ENCODE assay signal across 12 cellular contexts in genomic region chr18:48777737-48778111, GRCh38.
DNase-seq lines count a peak whose midpoint lies in the region; ATAC-seq, FAIRE-seq and TF ChIP-seq lines count a peak whose summit lies in the region.
"Had no signal": no experiment of that assay in that cellular context is flagged by ENCODE, and none has a peak within 500 bp of the region (broad histone marks: within the 10 kb centered on the region; RNA-seq: fewer than 3 reads in every experiment).

No MANE protein-coding gene starts in this region.

- TF ChIP-seq POLR2A in breast epithelium (IDR thresholded peaks at IDR 0.05): no peak
- TF ChIP-seq POLR2A in HepG2 (IDR thresholded peaks at IDR 0.05; ENCODE audit: insufficient read depth in 1 of 2, low read depth in 2 of 2, low read length in 2 of 2): no peak
- TF ChIP-seq POLR2A in H54 (IDR thresholded peaks at IDR 0.05; ENCODE audit: low read depth, low read length): no peak

- no peak overlapping the region for H2AFZ ChIP-seq in HepG2 (ENCODE audit: low read length)

- no peak overlapping the region for H3K4me3 Mint-ChIP-seq in MCF 10A (ENCODE audit: unreplicated experiment)
- H3K4me3 Mint-ChIP-seq: activated CD8-positive, alpha-beta memory T cell treated with anti-CD3 and anti-CD28 coated beads, Interleukin-2, amount 10 ng/mL, durations not matched to agents 7 days and 5 days; activated naive CD8-positive, alpha-beta T cell had no signal

- 0 out of 2 replicates have a peak overlapping the region, but pooled peaks have one; percentile 29 for H3K4me2 ChIP-seq in HepG2 (ENCODE audit: low read depth, low read length)

- peaks cover 12% of the 10 kb centered on the region for H3K36me3 Mint-ChIP-seq in MCF 10A (ENCODE audit: insufficient read depth, unreplicated experiment)
- H3K36me3 Mint-ChIP-seq: activated CD8-positive, alpha-beta memory T cell treated with anti-CD3 and anti-CD28 coated beads, Interleukin-2, amount 10 ng/mL, durations not matched to agents 7 days and 5 days; activated naive CD8-positive, alpha-beta T cell had no signal

- CTCF ChIA-PET in MCF 10A (lab: Yijun Ruan, JAX) (interaction anchor here (0.5 to 2.6 kb wide), 19 partner anchors 8 to 401 kb away, joined by 3 to 15 read pairs (median 4); no protein-coding TSS in a partner anchor), HepG2 (lab: Yijun Ruan, JAX; ENCODE audit: low intra/inter-chr PET ratio, low total read pairs) (interaction anchor here (1.6 to 2.1 kb wide), 2 partner anchors 119 to 264 kb away, joined by 7 to 8 read pairs; no protein-coding TSS in a partner anchor)

- H3K4me3 ChIP-seq in breast epithelium (no peak overlapping the region), astrocyte of the cerebellum (ENCODE audit: low read depth, low read length) (no peak overlapping the region), HepG2 (replicated peaks in 1 of 3; ENCODE audit: insufficient read depth in 1 of 3, low read depth in 2 of 3, low read length in 3 of 3) (no peak overlapping the region), tibial artery (no peak overlapping the region)
- H3K4me3 ChIP-seq: tibial nerve had no signal

- H3K9me3 ChIP-seq in breast epithelium: no peaks in the 10 kb centered on the region
- H3K9me3 ChIP-seq in HepG2 (ENCODE audit: low read length): no peaks in the 10 kb centered on the region
- H3K9me3 ChIP-seq in tibial artery: no peaks in the 10 kb centered on the region
- H3K9me3 ChIP-seq: tibial nerve had no signal

- H3K4me1 Mint-ChIP-seq in MCF 10A (ENCODE audit: insufficient read depth, unreplicated experiment): peaks cover 4% of the 10 kb centered on the region

- H3K4me1 ChIP-seq in breast epithelium (peaks cover 5 to 7% of the 10 kb centered on the region in 2 donors), HepG2 (ENCODE audit: insufficient read depth, low read length) (peaks cover 50% of the 10 kb centered on the region), tibial artery (peaks cover 14 to 66% (median 56%) of the 10 kb centered on the region in 4 donors)

- TF ChIP-seq EP300 in HepG2 (IDR thresholded peaks at IDR 0.05; ENCODE audit: low read depth in 2 of 2, low read length in 2 of 2): no peak
- TF ChIP-seq EP300 in HepG2 (CRISPR knock-in tag; IDR thresholded peaks at IDR 0.05; ENCODE audit: borderline replicate concordance): no peak

- H3K27ac Mint-ChIP-seq in MCF 10A (ENCODE audit: low read depth, unreplicated experiment): no peak overlapping the region
- H3K27ac Mint-ChIP-seq: activated naive CD8-positive, alpha-beta T cell had no signal

- POLR2A ChIA-PET in MCF 10A (lab: Yijun Ruan, JAX) (interaction anchor here (1.4 kb wide), 1 partner anchor 398 kb away, joined by 3 read pairs; no protein-coding TSS in a partner anchor), HepG2 (lab: Yijun Ruan, JAX) (no interaction called here)

- H4K20me1 ChIP-seq in HepG2 (ENCODE audit: insufficient read depth, low read length): no peaks in the 10 kb centered on the region; the same call in 1 of the 2 replicates

- in situ Hi-C loops in astrocyte of the cerebellum (cut with HindIII; ENCODE audit: low sequenced_read_pairs) (no loop called here), HepG2 (cut with HindIII; ENCODE audit: extremely low pct_ligation_motif_present, low pct_unique_long_range_greater_than_20kb) (no loop called here)

- H3K9me3 Mint-ChIP-seq in MCF 10A (ENCODE audit: unreplicated experiment): no peaks in the 10 kb centered on the region

- H3K27me3 ChIP-seq in breast epithelium (no peaks in the 10 kb centered on the region), HepG2 (ENCODE audit: control insufficient read depth in 1 of 2, insufficient read depth in 2 of 2, low read length in 2 of 2) (no peaks in the 10 kb centered on the region), tibial artery (no peaks in the 10 kb centered on the region)
- H3K27me3 ChIP-seq: tibial nerve had no signal

- BruUV-seq in MCF 10A (replicated peaks; lab: Mats Ljungman, UMichigan) (no TSS peak), HepG2 (replicated peaks; lab: Mats Ljungman, UMichigan) (no TSS peak)

- H3K36me3 ChIP-seq in breast epithelium (no peaks in the 10 kb centered on the region), HepG2 (replicated peaks in 1 of 2; ENCODE audit: control insufficient read depth in 1 of 2, insufficient read depth in 2 of 2, low read length in 2 of 2) (peaks cover 0 to 14% of the 10 kb centered on the region in 2 experiments; a peak in 2 of 5 replicates), tibial artery (peaks cover 0 to 34% (median 11%) of the 10 kb centered on the region in 3 donors)

- intact Hi-C loops in MCF 10A (cut with micrococcal nuclease) (loop anchor here (1.0 to 10.0 kb wide), 7 partner anchors 55 to 461 kb away; no protein-coding TSS in a partner anchor), breast epithelium (cut with DNase I; ENCODE audit: low total_unique reads) (no loop called here), HepG2 (cut with micrococcal nuclease; ENCODE audit: unreplicated experiment) (no loop called here), tibial artery (cut with DNase I; ENCODE audit: low total_unique reads) (loop anchor here (10.0 kb wide), 3 partner anchors 267 to 637 kb away; no protein-coding TSS in a partner anchor)

- no peaks in the 10 kb centered on the region for H3K27me3 Mint-ChIP-seq in MCF 10A (ENCODE audit: insufficient read depth, unreplicated experiment)
- H3K27me3 Mint-ChIP-seq: activated CD8-positive, alpha-beta memory T cell treated with anti-CD3 and anti-CD28 coated beads, Interleukin-2, amount 10 ng/mL, durations not matched to agents 7 days and 5 days; activated naive CD8-positive, alpha-beta T cell had no signal

- FAIRE-seq in HepG2 (lab: Jason Lieb, UNC) (no peak), H54 (lab: Jason Lieb, UNC) (no peak)

- no peak for TF ChIP-seq RAD21 in HepG2 (CRISPR knock-in tag; IDR thresholded peaks at IDR 0.05)

- no peak overlapping the region for H3K9ac ChIP-seq in HepG2 (ENCODE audit: insufficient read depth, low read depth, low read length)

- WGBS in HepG2 (ENCODE audit: low lambda C conversion rate): 84% methylated on average over 2 of the region's 8 CpGs

- ATAC-seq in HepG2: peak; percentile 2

- H3K27ac ChIP-seq in breast epithelium: peak overlapping the region in 1 of 2 donors; percentile 61
- H3K27ac ChIP-seq in HepG2 (ENCODE audit: extremely low read length, insufficient read depth, low read length): no peak overlapping the region
- H3K27ac ChIP-seq in tibial artery: peak overlapping the region; percentile 81 to 92

- no peak for TF ChIP-seq CTCF in MCF 10A (IDR thresholded peaks at IDR 0.05; ENCODE audit: unreplicated experiment)
- no peak for TF ChIP-seq CTCF in breast epithelium (IDR thresholded peaks at IDR 0.05)
- TF ChIP-seq CTCF in astrocyte of the cerebellum (IDR thresholded peaks at IDR 0.05; ENCODE audit: low read depth, low read length, missing control alignments): peak; percentile 34
- peak; percentile 41 for TF ChIP-seq CTCF in HepG2 (CRISPR knock-in tag; IDR thresholded peaks at IDR 0.05)
- peak in 1 of 2 experiments; percentile 29 for TF ChIP-seq CTCF in tibial artery (IDR thresholded peaks at IDR 0.05)

- DNase-seq in MCF 10A (ENCODE audit: unreplicated experiment): peak; percentile 57
- DNase-seq in breast epithelium (ENCODE audit: low spot score in 2 of 2): no peak
- DNase-seq in astrocyte of the cerebellum (ENCODE audit: low read depth): no peak
- DNase-seq in HepG2 (ENCODE audit: low spot score): peak; percentile 30
- DNase-seq in tibial artery: peak in 1 of 2 donors; percentile 50
- DNase-seq in hippocampal formation (lab: John Stamatoyannopoulos, UW): no peak
- no peak for DNase-seq in H54 (ENCODE audit: insufficient read length, low spot score)
- no peak for DNase-seq in stimulated activated CD4-positive, alpha-beta T cell treated with anti-CD3 and anti-CD28 coated beads, Interleukin-4, amount 100 ng/mL, for 1 hour
- DNase-seq: NCI-H2107 had no signal

- H3K79me2 ChIP-seq in HepG2 (ENCODE audit: insufficient read depth, low read length): no peaks in the 10 kb centered on the region

TF ChIP-seq in HepG2, 621 proteins besides CTCF, POLR2A, EP300 and RAD21 (continues in another document):
- TF ChIP-seq SMAD3 (CRISPR knock-in tag; IDR thresholded peaks at IDR 0.05): no peak
- TF ChIP-seq CBFB (CRISPR knock-in tag; IDR thresholded peaks at IDR 0.05): no peak
- TF ChIP-seq KDM5B (CRISPR knock-in tag; IDR thresholded peaks at IDR 0.05; ENCODE audit: borderline replicate concordance): 0 out of 2 replicates have a peak, but pooled peaks have one; percentile 24
- TF ChIP-seq, protein P1, sequence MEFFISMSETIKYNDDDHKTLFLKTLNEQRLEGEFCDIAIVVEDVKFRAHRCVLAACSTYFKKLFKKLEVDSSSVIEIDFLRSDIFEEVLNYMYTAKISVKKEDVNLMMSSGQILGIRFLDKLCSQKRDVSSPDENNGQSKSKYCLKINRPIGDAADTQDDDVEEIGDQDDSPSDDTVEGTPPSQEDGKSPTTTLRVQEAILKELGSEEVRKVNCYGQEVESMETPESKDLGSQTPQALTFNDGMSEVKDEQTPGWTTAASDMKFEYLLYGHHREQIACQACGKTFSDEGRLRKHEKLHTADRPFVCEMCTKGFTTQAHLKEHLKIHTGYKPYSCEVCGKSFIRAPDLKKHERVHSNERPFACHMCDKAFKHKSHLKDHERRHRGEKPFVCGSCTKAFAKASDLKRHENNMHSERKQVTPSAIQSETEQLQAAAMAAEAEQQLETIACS (CRISPR knock-in tag; IDR thresholded peaks at IDR 0.05): no peak
- TF ChIP-seq CENPX (CRISPR knock-in tag; IDR thresholded peaks at IDR 0.05): no peak
- no peak for TF ChIP-seq DRAP1 (CRISPR knock-in tag; IDR thresholded peaks at IDR 0.05)
- TF ChIP-seq ZNF546 (CRISPR knock-in tag; conservative IDR thresholded peaks at IDR 0.05): no peak
- no peak for TF ChIP-seq GTF2F1 (IDR thresholded peaks at IDR 0.05; ENCODE audit: low read length)
- no peak for TF ChIP-seq PTBP1 (IDR thresholded peaks at IDR 0.05; ENCODE audit: low read depth, low read length, poor library complexity, severe bottlenecking)
- TF ChIP-seq RXRB (CRISPR knock-in tag; IDR thresholded peaks at IDR 0.05; ENCODE audit: borderline replicate concordance): peak; percentile 85
- peak; percentile 97 for TF ChIP-seq RARA (CRISPR knock-in tag; IDR thresholded peaks at IDR 0.05)
- no peak for TF ChIP-seq ZBTB21 (CRISPR knock-in tag; IDR thresholded peaks at IDR 0.05)
- no peak for TF ChIP-seq JARID2 (CRISPR knock-in tag; IDR thresholded peaks at IDR 0.05; ENCODE audit: insufficient replicate concordance)
- no peak for TF ChIP-seq HIVEP1 (CRISPR knock-in tag; IDR thresholded peaks at IDR 0.05)
- TF ChIP-seq ZMYM3 (CRISPR knock-in tag; IDR thresholded peaks at IDR 0.05): no peak
- no peak for TF ChIP-seq PHF21A (CRISPR knock-in tag; IDR thresholded peaks at IDR 0.05)

Comparison
In these comparisons a context has a peak if more than half of its experiments do, and no peak if none do; other contexts are left out.
1. DNase-seq: peak in MCF 10A (single experiment) and HepG2 (single experiment); none in breast epithelium (0 of 2), astrocyte of the cerebellum (single experiment), hippocampal formation (0 of 2), H54 (single experiment) and stimulated activated CD4-positive, alpha-beta T cell treated with anti-CD3 and anti-CD28 coated beads, Interleukin-4, amount 100 ng/mL, for 1 hour (single experiment).
2. intact Hi-C loops: an anchor here in MCF 10A (1.0 to 10.0 kb wide) and tibial artery (10.0 kb wide); none called in breast epithelium and HepG2.
3. CTCF ChIP-seq: peak in astrocyte of the cerebellum (single experiment) and HepG2 (single experiment); none in MCF 10A (single experiment) and breast epithelium (0 of 3).